Comparison of ENCODE assay signal across 8 cellular contexts in the genomic region with DNA sequence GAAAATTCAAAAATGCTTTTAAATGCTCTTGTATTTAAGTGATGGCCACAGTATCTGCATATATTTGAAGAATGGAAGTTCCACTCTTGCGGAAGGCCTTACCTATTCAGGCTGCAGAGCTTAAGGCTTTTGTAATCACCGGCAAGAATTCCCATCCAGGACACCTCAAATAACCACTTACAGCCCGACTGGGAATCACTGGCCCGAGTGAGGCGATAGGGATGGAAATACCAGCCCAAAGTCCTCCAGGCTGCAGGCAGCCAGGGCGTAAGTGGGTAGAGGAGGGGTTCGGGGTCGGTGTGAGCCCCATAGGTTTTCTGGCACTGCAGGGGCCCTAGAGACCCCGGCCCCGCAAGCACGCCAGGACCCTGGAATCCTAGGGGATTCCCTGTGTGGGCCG. TPM values are rescaled to one million over a fixed set of nuclear protein-coding genes. Genes with fewer than 3 reads are reported as not detected.
A peak's percentile ranks its signal among the peaks of the same experiment; 100 is the strongest.
DNase-seq lines count a peak whose midpoint lies in the region; ATAC-seq, FAIRE-seq and TF ChIP-seq lines count a peak whose summit lies in the region.

No MANE protein-coding gene starts in this region.

- H3K79me2 ChIP-seq in hepatocyte, result peaks cover 41% of the 10 kb centered on the region

- TF ChIP-seq CTCF in VCaP (conservative IDR thresholded peaks at IDR 0.05) (no peak), hepatocyte (IDR thresholded peaks at IDR 0.05; ENCODE audit: poor library complexity) (no peak)

- peaks cover 63% of the 10 kb centered on the region for H3K4me1 Mint-ChIP-seq in activated T-cell treated with anti-CD3 and anti-CD28 coated beads, Interleukin-2, amount 50 U/mL, for 4 hours (ENCODE audit: low read depth)

- peak overlapping the region; percentile 87 for H3K4me2 ChIP-seq in hepatocyte

- H3K4me3 Mint-ChIP-seq in activated T-cell treated with anti-CD3 and anti-CD28 coated beads, Interleukin-2, amount 50 U/mL, for 4 hours, result peak overlapping the region; percentile 91

- FAIRE-seq in small intestine (lab: Jason Lieb, UNC), result no peak

- no peaks in the 10 kb centered on the region for H3K27me3 Mint-ChIP-seq in activated T-cell treated with anti-CD3 and anti-CD28 coated beads, Interleukin-2, amount 50 U/mL, for 4 hours (ENCODE audit: low read depth)

- no peak for DNase-seq in activated T-cell treated with anti-CD3 and anti-CD28 coated beads, Interleukin-2, amount 50 U/mL, for 4 hours
- DNase-seq in activated T-cell treated with anti-CD3 and anti-CD28 coated beads, Interleukin-2, amount 50 U/mL, for 1 hour, result no peak
- no peak for DNase-seq in hepatocyte (ENCODE audit: low spot score)
- no peak for DNase-seq in small intestine
- DNase-seq in NCI-H82 (lab: John Stamatoyannopoulos, UW), result no peak

- H3K27me3 ChIP-seq in hepatocyte (no peaks in the 10 kb centered on the region), small intestine (ENCODE audit: control insufficient read depth in 2 of 2, insufficient read depth in 2 of 2, low read length in 2 of 2) (no peaks in the 10 kb centered on the region)

- H4K20me1 ChIP-seq in hepatocyte (ENCODE audit: insufficient read depth, poor library complexity, severe bottlenecking), result no peaks in the 10 kb centered on the region

- H3K9me3 Mint-ChIP-seq in activated T-cell treated with anti-CD3 and anti-CD28 coated beads, Interleukin-2, amount 50 U/mL, for 4 hours, result no peaks in the 10 kb centered on the region

- H3K27ac ChIP-seq in VCaP, result peak overlapping the region; percentile 99
- H3K27ac ChIP-seq in hepatocyte, result peak overlapping the region; percentile 86
- H3K27ac ChIP-seq in small intestine (ENCODE audit: low read depth in 1 of 2, low read length in 1 of 2), result peak overlapping the region; percentile 82 to 90

- H3K4me1 ChIP-seq in hepatocyte (ENCODE audit: insufficient read depth) (peaks cover 8% of the 10 kb centered on the region), small intestine (ENCODE audit: control insufficient read depth in 2 of 2, insufficient read depth in 1 of 2, low read depth in 1 of 2, low read length in 1 of 2) (peaks cover 0 to 8% of the 10 kb centered on the region in 2 donors)

- ATAC-seq in activated T-cell treated with anti-CD3 and anti-CD28 coated beads, Interleukin-2, amount 50 U/mL, for 4 hours, result peak; percentile 20 to 28
- ATAC-seq in HG03432 (IDR thresholded peaks at IDR 0.05; ENCODE audit: unreplicated experiment), result no peak
- ATAC-seq in HG02588 (IDR thresholded peaks at IDR 0.05; ENCODE audit: unreplicated experiment), result no peak

- 28% methylated on average over 12 of the region's 12 CpGs for WGBS in hepatocyte (ENCODE audit: low lambda C conversion rate, missing lambda C conversion rate)
- 15 to 21% (median 16%) methylated on average over 11 to 12 of the region's 12 CpGs for WGBS in small intestine, 3 donors

- peak overlapping the region; percentile 92 for H2AFZ ChIP-seq in hepatocyte

- H3K36me3 ChIP-seq in hepatocyte (replicated peaks; ENCODE audit: insufficient read depth, low read depth), result no peaks in the 10 kb centered on the region
- no peaks in the 10 kb centered on the region for H3K36me3 ChIP-seq in small intestine (ENCODE audit: control insufficient read depth in 2 of 2, insufficient read depth in 2 of 2, low read length in 2 of 2)

- no peaks in the 10 kb centered on the region for H3K9me3 ChIP-seq in hepatocyte (ENCODE audit: low read depth)
- no peaks in the 10 kb centered on the region for H3K9me3 ChIP-seq in small intestine (ENCODE audit: control insufficient read depth, low read depth)

- no peaks in the 10 kb centered on the region for H3K9me2 ChIP-seq in hepatocyte (replicated peaks; ENCODE audit: insufficient read depth)

- H3K36me3 Mint-ChIP-seq in activated T-cell treated with anti-CD3 and anti-CD28 coated beads, Interleukin-2, amount 50 U/mL, for 4 hours (ENCODE audit: insufficient read depth), result peaks cover 7% of the 10 kb centered on the region

- H3K4me3 ChIP-seq in hepatocyte (peak overlapping the region; percentile 22), small intestine (ENCODE audit: low read depth in 1 of 2, low read length in 2 of 2) (peak overlapping the region; percentile 31 to 43)

RNA-seq across cellular contexts. Expression of a gene that starts 9.5 kb away (rescaled TPM):
- total RNA-seq in activated T-cell treated with anti-CD3 and anti-CD28 coated beads, Interleukin-2, amount 50 U/mL, for 4 hours, result 10 to 100 TPM; 19.1 to 23.2 (median 21.3) TPM
- 6.1 and 11.4 TPM in 2 replicates for total RNA-seq in hepatocyte
- polyA plus RNA-seq in hepatocyte, result 62.5 and 63.0 TPM in 2 replicates
- 1 to 10 TPM; 2.0 to 5.6 (median 3.5) TPM for polyA plus RNA-seq in small intestine

Comparison
In these comparisons a context has a peak if more than half of its experiments do, and no peak if none do; other contexts are left out.
1. ATAC-seq: peak in activated T-cell treated with anti-CD3 and anti-CD28 coated beads, Interleukin-2, amount 50 U/mL, for 4 hours (2 of 2); none in HG03432 (single experiment) and HG02588 (single experiment).
2. Peak in every context shown above with its lines, with median percentiles within 50 percentile points of each other: H3K27ac ChIP-seq.